22 cellular contexts compared by ENCODE assay signal in the genomic region with DNA sequence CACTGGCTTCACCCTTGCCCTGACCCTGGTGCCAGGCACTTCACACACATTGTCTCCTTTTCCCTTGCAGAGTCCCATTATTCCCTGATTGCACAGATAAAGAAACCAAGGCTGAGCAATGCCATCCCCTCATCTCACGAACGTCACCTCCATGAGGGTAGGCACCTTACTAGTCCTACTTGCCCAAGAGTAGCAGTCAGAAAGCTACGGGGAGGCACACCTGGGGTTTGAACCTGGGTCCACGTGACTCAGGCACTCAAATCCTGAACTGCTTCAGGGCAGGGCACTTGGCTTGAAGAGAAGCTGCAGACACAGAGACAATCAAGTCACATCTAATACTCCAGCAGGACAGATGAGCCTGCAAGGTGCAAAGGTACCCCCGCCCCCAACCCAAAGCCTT. TPM values are rescaled to one million over a fixed set of nuclear protein-coding genes. Genes with fewer than 3 reads are reported as not detected.
A peak's percentile ranks its signal among the peaks of the same experiment; 100 is the strongest.
DNase-seq lines count a peak whose midpoint lies in the region; ATAC-seq and TF ChIP-seq lines count a peak whose summit lies in the region.
"Had no signal": no experiment of that assay in that cellular context is flagged by ENCODE, and none has a peak within 500 bp of the region (broad histone marks: within the 10 kb centered on the region; RNA-seq: fewer than 3 reads in every experiment).

No MANE protein-coding gene starts in this region.

- POLR2A ChIA-PET in CD4-positive, alpha-beta T cell (lab: Charles Lee): no interaction called here

- intact Hi-C loops in CD4-positive, alpha-beta T cell (cut with DNase I, micrococcal nuclease): loop anchor here in 1 of 2 experiments (10.0 kb wide), 1 partner anchor 494 kb away; no protein-coding TSS in a partner anchor

- H3K9me2 ChIP-seq in GM23338 (ENCODE audit: insufficient read depth): no peaks in the 10 kb centered on the region
- H3K9me2 ChIP-seq: SK-N-SH had no signal

- H3K9ac ChIP-seq in HUES64 (ENCODE audit: low read depth, low read length) (0 out of 2 replicates have a peak overlapping the region, but pooled peaks have one; percentile 10), duodenal mucosa (ENCODE audit: low read depth in 1 of 2, low read length in 2 of 2) (peak overlapping the region in 1 of 2 donors; percentile 65)
- H3K9ac ChIP-seq: SK-N-SH had no signal

- H2AFZ ChIP-seq in GM23338: peak overlapping the region; percentile 88

- peaks cover 4% of the 10 kb centered on the region for H3K27me3 Mint-ChIP-seq in GM23338 (ENCODE audit: insufficient read depth, low read depth, poor library complexity)
- no peaks in the 10 kb centered on the region for H3K27me3 Mint-ChIP-seq in progenitor cell of endocrine pancreas
- no peaks in the 10 kb centered on the region for H3K27me3 Mint-ChIP-seq in CD4-positive, alpha-beta T cell

- H3K27ac Mint-ChIP-seq in GM23338: peak overlapping the region; percentile 48
- peak overlapping the region; percentile 91 for H3K27ac Mint-ChIP-seq in progenitor cell of endocrine pancreas
- H3K27ac Mint-ChIP-seq in CD4-positive, alpha-beta T cell: no peak overlapping the region

- H3K4me1 Mint-ChIP-seq in GM23338 (peaks cover 44% of the 10 kb centered on the region), progenitor cell of endocrine pancreas (ENCODE audit: low read depth) (peaks cover 43% of the 10 kb centered on the region)
- peaks cover 5% of the 10 kb centered on the region for H3K4me1 Mint-ChIP-seq in CD4-positive, alpha-beta T cell (ENCODE audit: low read depth)

- H3F3A ChIP-seq in GM23338 (replicated peaks; ENCODE audit: low read depth): no peaks in the 10 kb centered on the region; the same call in 1 of the 2 replicates

- H3K27ac ChIP-seq in GM23338 (ENCODE audit: low read depth) (no peak overlapping the region), HUES64 (ENCODE audit: low read depth, low read length) (peak overlapping the region; percentile 67), duodenal mucosa (ENCODE audit: low read depth, low read length) (no peak overlapping the region)
- no peak overlapping the region for H3K27ac ChIP-seq in CD4-positive, alpha-beta T cell (ENCODE audit: low read depth, low read length)

- no peaks in the 10 kb centered on the region for H3K9me3 Mint-ChIP-seq in GM23338
- H3K9me3 Mint-ChIP-seq in progenitor cell of endocrine pancreas (ENCODE audit: low read depth): no peaks in the 10 kb centered on the region
- no peaks in the 10 kb centered on the region for H3K9me3 Mint-ChIP-seq in CD4-positive, alpha-beta T cell
- H3K9me3 Mint-ChIP-seq: CD8-positive, alpha-beta memory T cell had no signal

- TF ChIP-seq CTCF in GM23338 (conservative IDR thresholded peaks at IDR 0.05; ENCODE audit: low read depth in 2 of 2): no peak
- no peak for TF ChIP-seq CTCF in progenitor cell of endocrine pancreas (IDR thresholded peaks at IDR 0.05; ENCODE audit: unreplicated experiment)
- TF ChIP-seq CTCF in CD4-positive, alpha-beta T cell (IDR thresholded peaks at IDR 0.05): no peak

- H3K36me3 Mint-ChIP-seq in GM23338 (ENCODE audit: low read depth) (no peaks in the 10 kb centered on the region), progenitor cell of endocrine pancreas (ENCODE audit: insufficient read depth) (no peaks in the 10 kb centered on the region)
- no peaks in the 10 kb centered on the region for H3K36me3 Mint-ChIP-seq in CD4-positive, alpha-beta T cell (ENCODE audit: low read depth)
- H3K36me3 Mint-ChIP-seq: CD8-positive, alpha-beta memory T cell had no signal

- H3K36me3 ChIP-seq in GM23338 (ENCODE audit: insufficient read depth) (no peaks in the 10 kb centered on the region), HUES64 (ENCODE audit: insufficient read depth, low read length) (no peaks in the 10 kb centered on the region), duodenal mucosa (ENCODE audit: control insufficient read depth in 1 of 2, insufficient read depth in 2 of 2, low read length in 2 of 2) (no peaks in the 10 kb centered on the region)
- H3K36me3 ChIP-seq: BE2C, HAP-1 had no signal

- ATAC-seq in GM23338 (no peak; the same call in 2 of the 3 replicates), GM19324 (IDR thresholded peaks at IDR 0.05; ENCODE audit: low FRiP score, unreplicated experiment) (no peak), GM21381 (IDR thresholded peaks at IDR 0.05; ENCODE audit: unreplicated experiment) (no peak)
- ATAC-seq in CD4-positive, alpha-beta T cell (ENCODE audit: poor library complexity): no peak

- H3K4me1 ChIP-seq in GM23338 (ENCODE audit: insufficient read depth) (peaks cover 39% of the 10 kb centered on the region), HUES64 (ENCODE audit: insufficient read depth, low read length) (peaks cover 37% of the 10 kb centered on the region), duodenal mucosa (ENCODE audit: control insufficient read depth in 1 of 2, insufficient read depth in 2 of 2, low read length in 2 of 2) (peaks cover 28 to 33% of the 10 kb centered on the region in 2 donors)
- H3K4me1 ChIP-seq: BE2C, HAP-1 had no signal

- H4K20me1 ChIP-seq in GM23338 (replicated peaks; ENCODE audit: insufficient read depth): no peaks in the 10 kb centered on the region

- no peak overlapping the region for H3K4me3 ChIP-seq in GM23338
- no peak overlapping the region for H3K4me3 ChIP-seq in HUES64 (ENCODE audit: low read length)
- peak overlapping the region; percentile 19 to 53 for H3K4me3 ChIP-seq in duodenal mucosa (ENCODE audit: low read depth in 1 of 2, low read length in 2 of 2)
- H3K4me3 ChIP-seq: HAP-1 had no signal

- H3K79me2 ChIP-seq in GM23338 (replicated peaks; ENCODE audit: insufficient read depth): no peaks in the 10 kb centered on the region

- H3K4me2 ChIP-seq in GM23338: peak overlapping the region; percentile 46; the same call in 1 of the 2 replicates
- H3K4me2 ChIP-seq: SK-N-SH had no signal

- H3K9me3 ChIP-seq in HUES64 (ENCODE audit: insufficient read depth, low read depth, low read length) (no peaks in the 10 kb centered on the region), duodenal mucosa (ENCODE audit: control insufficient read depth in 1 of 2, low read length in 2 of 2) (no peaks in the 10 kb centered on the region)
- H3K9me3 ChIP-seq in CD4-positive, alpha-beta T cell (ENCODE audit: control insufficient read depth, low read length): no peaks in the 10 kb centered on the region
- H3K9me3 ChIP-seq: BE2C, HAP-1, SK-N-SH had no signal

- no peak overlapping the region for H3K4me3 Mint-ChIP-seq in GM23338
- H3K4me3 Mint-ChIP-seq in progenitor cell of endocrine pancreas (ENCODE audit: low read depth): no peak overlapping the region
- no peak overlapping the region for H3K4me3 Mint-ChIP-seq in CD4-positive, alpha-beta T cell

- no peaks in the 10 kb centered on the region for H3K27me3 ChIP-seq in GM23338 (ENCODE audit: insufficient read depth)
- H3K27me3 ChIP-seq in HUES64 (ENCODE audit: insufficient read depth, low read length): no peaks in the 10 kb centered on the region
- H3K27me3 ChIP-seq in duodenal mucosa (ENCODE audit: control insufficient read depth in 1 of 2, insufficient read depth in 2 of 2, low read length in 2 of 2): no peaks in the 10 kb centered on the region
- no peaks in the 10 kb centered on the region for H3K27me3 ChIP-seq in CD4-positive, alpha-beta T cell (ENCODE audit: control insufficient read depth, insufficient read depth, low read length)

- 65% methylated on average over 5 of the region's 5 CpGs for WGBS in HUES64

- CTCF ChIA-PET in CD4-positive, alpha-beta T cell (lab: Charles Lee): no interaction called here

- DNase-seq in GM23338 (ENCODE audit: low spot score) (no peak), progenitor cell of endocrine pancreas (ENCODE audit: low spot score, unreplicated experiment) (no peak), activated gamma-delta T cell (lab: John Stamatoyannopoulos, UW) (no peak)
- DNase-seq in CD4-positive, alpha-beta T cell: no peak
- DNase-seq: BE2C; CD8-positive, alpha-beta memory T cell; DMS 273 treated with DMSO at 0.1 percent for 48 hours; KBM-7; NCI-H1092 treated with DMSO at 0.1 percent for 48 hours; NCI-H1694; NCI-H2107; NCI-H226; NCI-H526 treated with DMSO at 0.1 percent for 48 hours; NK-92 treated with Interleukin-12 subunit alpha and Interleukin-12 subunit beta, amount 100 ng/mL, for 24 hours; SK-N-SH had no signal

TF ChIP-seq in GM23338, 12 proteins besides CTCF, POLR2A, EP300 and RAD21:
- TF ChIP-seq, protein P1, sequence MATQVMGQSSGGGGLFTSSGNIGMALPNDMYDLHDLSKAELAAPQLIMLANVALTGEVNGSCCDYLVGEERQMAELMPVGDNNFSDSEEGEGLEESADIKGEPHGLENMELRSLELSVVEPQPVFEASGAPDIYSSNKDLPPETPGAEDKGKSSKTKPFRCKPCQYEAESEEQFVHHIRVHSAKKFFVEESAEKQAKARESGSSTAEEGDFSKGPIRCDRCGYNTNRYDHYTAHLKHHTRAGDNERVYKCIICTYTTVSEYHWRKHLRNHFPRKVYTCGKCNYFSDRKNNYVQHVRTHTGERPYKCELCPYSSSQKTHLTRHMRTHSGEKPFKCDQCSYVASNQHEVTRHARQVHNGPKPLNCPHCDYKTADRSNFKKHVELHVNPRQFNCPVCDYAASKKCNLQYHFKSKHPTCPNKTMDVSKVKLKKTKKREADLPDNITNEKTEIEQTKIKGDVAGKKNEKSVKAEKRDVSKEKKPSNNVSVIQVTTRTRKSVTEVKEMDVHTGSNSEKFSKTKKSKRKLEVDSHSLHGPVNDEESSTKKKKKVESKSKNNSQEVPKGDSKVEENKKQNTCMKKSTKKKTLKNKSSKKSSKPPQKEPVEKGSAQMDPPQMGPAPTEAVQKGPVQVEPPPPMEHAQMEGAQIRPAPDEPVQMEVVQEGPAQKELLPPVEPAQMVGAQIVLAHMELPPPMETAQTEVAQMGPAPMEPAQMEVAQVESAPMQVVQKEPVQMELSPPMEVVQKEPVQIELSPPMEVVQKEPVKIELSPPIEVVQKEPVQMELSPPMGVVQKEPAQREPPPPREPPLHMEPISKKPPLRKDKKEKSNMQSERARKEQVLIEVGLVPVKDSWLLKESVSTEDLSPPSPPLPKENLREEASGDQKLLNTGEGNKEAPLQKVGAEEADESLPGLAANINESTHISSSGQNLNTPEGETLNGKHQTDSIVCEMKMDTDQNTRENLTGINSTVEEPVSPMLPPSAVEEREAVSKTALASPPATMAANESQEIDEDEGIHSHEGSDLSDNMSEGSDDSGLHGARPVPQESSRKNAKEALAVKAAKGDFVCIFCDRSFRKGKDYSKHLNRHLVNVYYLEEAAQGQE (IDR thresholded peaks at IDR 0.05; ENCODE audit: unreplicated experiment): no peak
- TF ChIP-seq ZNF331 (CRISPR knock-in tag; IDR thresholded peaks at IDR 0.05; ENCODE audit: low read depth): no peak
- TF ChIP-seq EZH2 (IDR thresholded peaks at IDR 0.05; ENCODE audit: low read depth, unreplicated experiment): no peak
- no peak for TF ChIP-seq EZH2phosphoT487 (IDR thresholded peaks at IDR 0.05; ENCODE audit: unreplicated experiment)
TF ChIP-seq in GM23338: peak in this region for 0.

RNA-seq across cellular contexts. Expression of gene BCAS1, which starts 1.9 kb away (rescaled TPM):
- total RNA-seq in GM23338 (2014; rRNA removed; shearing (Covaris generic)): 0.17 TPM in 1 of 2 replicates, not detected in the other
- 0.17 and 0.19 TPM in 2 replicates for polyA plus RNA-seq in GM23338 (2016; fragmentation: Nextera tagmentation; extraction: Ambion mirVana)
- polyA plus RNA-seq in HUES64 (2013, experiment 1 of 2): not detected
- not detected for polyA plus RNA-seq in HUES64 (2013, experiment 2 of 2)
- total RNA-seq in progenitor cell of endocrine pancreas: 0.81 and 1.00 TPM in 2 replicates
- under 1 TPM; 0.20 to 0.27 TPM for total RNA-seq in CD4-positive, alpha-beta T cell
- total RNA-seq: Right ventricle myocardium inferior had no signal
- polyA plus RNA-seq: AG04450, SK-N-SH had no signal

Comparison
In these comparisons a context has a peak if more than half of its experiments do, and no peak if none do; other contexts are left out.
1. H3K4me3 ChIP-seq: peak in duodenal mucosa (2 of 2); none in GM23338 (single experiment) and HUES64 (single experiment).